Comparison of ENCODE assay signal across 39 cellular contexts in genomic region chr2:204240961-204241360, GRCh38.
"Had no signal": no experiment of that assay in that cellular context is flagged by ENCODE, and none has a peak within 500 bp of the region (broad histone marks: within the 10 kb centered on the region; RNA-seq: fewer than 3 reads in every experiment).

No MANE protein-coding gene starts in this region.

- H3K27me3 ChIP-seq: adrenal gland, ascending aorta, body of pancreas, brain microvascular endothelial cell, breast epithelium had no signal

- H3K27ac Mint-ChIP-seq: activated naive CD4-positive, alpha-beta T cell treated with anti-CD3 and anti-CD28 coated beads for 36 hours; activated naive CD4-positive, alpha-beta T cell treated with anti-CD3 and anti-CD28 coated beads, Interleukin-2, amount 10 ng/mL, durations not matched to agents 7 days and 5 days; activated naive CD4-positive, alpha-beta T cell treated with anti-CD3 and anti-CD28 coated beads, Interleukin-2, amount 50 U/mL, for 24 hours; activated naive CD4-positive, alpha-beta T cell treated with anti-CD3 and anti-CD28 coated beads, Interleukin-2, amount 50 U/mL, for 72 hours; activated naive CD8-positive, alpha-beta T cell; activated naive CD8-positive, alpha-beta T cell treated with anti-CD3 and anti-CD28 coated beads for 36 hours; activated naive CD8-positive, alpha-beta T cell treated with anti-CD3 and anti-CD28 coated beads, Interleukin-2, amount 10 ng/mL, durations not matched to agents 7 days and 5 days; activated naive CD8-positive, alpha-beta T cell treated with anti-CD3 and anti-CD28 coated beads, Interleukin-2, amount 50 U/mL, for 24 hours; activated T-cell treated with anti-CD3 and anti-CD28 coated beads, Interleukin-2, amount 50 U/mL, for 24 hours; activated T-cell treated with anti-CD3 and anti-CD28 coated beads, Interleukin-2, amount 50 U/mL, for 72 hours; activated T-helper 1 cell treated with anti-CD3 and anti-CD28 coated beads, Interleukin-12 subunit alpha, Interleukin-12 subunit beta, Interleukin-2, Interleukin-4 antibody, amounts not matched to agents 30 ng/mL and 10 ng/mL and 1 ng/mL, durations not matched to agents 14 hours and 24 hours and 36 hours; activated T-helper 17 cell treated with anti-CD3 and anti-CD28 coated beads, Interleukin-2, amount 50 U/mL, for 72 hours; activated T-helper 2 cell treated with anti-CD3 and anti-CD28 coated beads, Interferon-gamma antibody, Interleukin-2, Interleukin-4, amounts not matched to agents 10 μg/mL and 5 μg/mL and 100 μg/mL, durations not matched to agents 14 hours and 24 hours and 36 hours; brain had no signal

- H3K9me3 ChIP-seq: adrenal gland, ascending aorta, body of pancreas, breast epithelium had no signal

- DNase-seq: activated effector memory CD4-positive, alpha-beta T cell treated with anti-CD3 and anti-CD28 coated beads, Interleukin-2, amount 50 U/mL, for 16 hours; activated effector memory CD4-positive, alpha-beta T cell treated with Interleukin-2 at 50 U/mL for 16 hours; activated gamma-delta T cell; activated gamma-delta T cell treated with Interleukin-2 at 50 U/mL for 16 hours; activated naive CD4-positive, alpha-beta T cell; activated naive CD4-positive, alpha-beta T cell treated with anti-CD3 and anti-CD28 coated beads for 36 hours; activated naive CD4-positive, alpha-beta T cell treated with anti-CD3 and anti-CD28 coated beads, Interleukin-2, amount 10 ng/mL, durations not matched to agents 7 days and 5 days; activated naive CD4-positive, alpha-beta T cell treated with anti-CD3 and anti-CD28 coated beads, Interleukin-2, amount 50 U/mL, for 16 hours; activated naive CD4-positive, alpha-beta T cell treated with Interleukin-2 at 50 U/mL for 16 hours; activated naive CD8-positive, alpha-beta T cell treated with anti-CD3 and anti-CD28 coated beads for 36 hours; activated naive CD8-positive, alpha-beta T cell treated with anti-CD3 and anti-CD28 coated beads, Interleukin-2, amount 10 ng/mL, durations not matched to agents 7 days and 5 days; activated naive CD8-positive, alpha-beta T cell treated with anti-CD3 and anti-CD28 coated beads, Interleukin-2, amount 50 U/mL, for 24 hours; activated T-cell treated with anti-CD3 and anti-CD28 coated beads for 4 hours; activated T-cell treated with anti-CD3 and anti-CD28 coated beads, Interleukin-2, amount 50 U/mL, for 1 hour; activated T-cell treated with anti-CD3 and anti-CD28 coated beads, Interleukin-2, amount 50 U/mL, for 24 hours; activated T-cell treated with anti-CD3 and anti-CD28 coated beads, Interleukin-2, amount 50 U/mL, for 4 hours; activated T-cell treated with anti-CD3 and anti-CD28 coated beads, Interleukin-2, amount 50 U/mL, for 48 hours; activated T-cell treated with anti-CD3 and anti-CD28 coated beads, Interleukin-2, amount 50 U/mL, for 72 hours; adrenal gland; amniotic stem cell; amygdala; anterior cingulate cortex; aorta; body of pancreas; brain microvascular endothelial cell; caudate nucleus; central memory CD4-positive, alpha-beta T cell; cerebellar nuclear complex had no signal

- H3K9me3 Mint-ChIP-seq: activated naive CD4-positive, alpha-beta T cell treated with anti-CD3 and anti-CD28 coated beads for 36 hours; activated naive CD4-positive, alpha-beta T cell treated with anti-CD3 and anti-CD28 coated beads, Interleukin-2, amount 10 ng/mL, durations not matched to agents 7 days and 5 days; activated naive CD4-positive, alpha-beta T cell treated with anti-CD3 and anti-CD28 coated beads, Interleukin-2, amount 50 U/mL, for 24 hours; activated naive CD4-positive, alpha-beta T cell treated with anti-CD3 and anti-CD28 coated beads, Interleukin-2, amount 50 U/mL, for 72 hours; activated naive CD8-positive, alpha-beta T cell treated with anti-CD3 and anti-CD28 coated beads for 36 hours; activated naive CD8-positive, alpha-beta T cell treated with anti-CD3 and anti-CD28 coated beads, Interleukin-2, amount 10 ng/mL, durations not matched to agents 7 days and 5 days; activated naive CD8-positive, alpha-beta T cell treated with anti-CD3 and anti-CD28 coated beads, Interleukin-2, amount 50 U/mL, for 24 hours; activated T-cell treated with anti-CD3 and anti-CD28 coated beads, Interleukin-2, amount 50 U/mL, for 24 hours; activated T-cell treated with anti-CD3 and anti-CD28 coated beads, Interleukin-2, amount 50 U/mL, for 4 hours; activated T-cell treated with anti-CD3 and anti-CD28 coated beads, Interleukin-2, amount 50 U/mL, for 72 hours; activated T-helper 1 cell treated with anti-CD3 and anti-CD28 coated beads, Interleukin-12 subunit alpha, Interleukin-12 subunit beta, Interleukin-2, Interleukin-4 antibody, amounts not matched to agents 30 ng/mL and 10 ng/mL and 1 ng/mL, durations not matched to agents 14 hours and 24 hours and 36 hours; activated T-helper 17 cell treated with anti-CD3 and anti-CD28 coated beads, Interleukin-2, amount 50 U/mL, for 72 hours; activated T-helper 2 cell treated with anti-CD3 and anti-CD28 coated beads, Interferon-gamma antibody, Interleukin-2, Interleukin-4, amounts not matched to agents 10 μg/mL and 5 μg/mL and 100 μg/mL, durations not matched to agents 14 hours and 24 hours and 36 hours; central memory CD8-positive, alpha-beta T cell had no signal

- H3K27ac ChIP-seq: adrenal gland, ascending aorta, body of pancreas, brain microvascular endothelial cell, breast epithelium, cardiac muscle cell had no signal

- H3K4me3 Mint-ChIP-seq: activated naive CD4-positive, alpha-beta T cell treated with anti-CD3 and anti-CD28 coated beads for 36 hours; activated naive CD4-positive, alpha-beta T cell treated with anti-CD3 and anti-CD28 coated beads, Interleukin-2, amount 10 ng/mL, durations not matched to agents 7 days and 5 days; activated naive CD4-positive, alpha-beta T cell treated with anti-CD3 and anti-CD28 coated beads, Interleukin-2, amount 50 U/mL, for 24 hours; activated naive CD8-positive, alpha-beta T cell; activated naive CD8-positive, alpha-beta T cell treated with anti-CD3 and anti-CD28 coated beads for 36 hours; activated naive CD8-positive, alpha-beta T cell treated with anti-CD3 and anti-CD28 coated beads, Interleukin-2, amount 10 ng/mL, durations not matched to agents 7 days and 5 days; activated naive CD8-positive, alpha-beta T cell treated with anti-CD3 and anti-CD28 coated beads, Interleukin-2, amount 50 U/mL, for 24 hours; activated T-cell treated with anti-CD3 and anti-CD28 coated beads, Interleukin-2, amount 50 U/mL, for 24 hours; activated T-cell treated with anti-CD3 and anti-CD28 coated beads, Interleukin-2, amount 50 U/mL, for 4 hours; activated T-cell treated with anti-CD3 and anti-CD28 coated beads, Interleukin-2, amount 50 U/mL, for 72 hours; activated T-helper 1 cell treated with anti-CD3 and anti-CD28 coated beads, Interleukin-12 subunit alpha, Interleukin-12 subunit beta, Interleukin-2, Interleukin-4 antibody, amounts not matched to agents 30 ng/mL and 10 ng/mL and 1 ng/mL, durations not matched to agents 14 hours and 24 hours and 36 hours; activated T-helper 17 cell treated with anti-CD3 and anti-CD28 coated beads, Interleukin-2, amount 50 U/mL, for 72 hours; brain; central memory CD8-positive, alpha-beta T cell had no signal

- H3K36me3 ChIP-seq: adrenal gland, ascending aorta, brain microvascular endothelial cell, breast epithelium, cardiac muscle cell had no signal

- H3K27me3 Mint-ChIP-seq: activated naive CD4-positive, alpha-beta T cell treated with anti-CD3 and anti-CD28 coated beads, Interleukin-2, amount 50 U/mL, for 24 hours; activated naive CD8-positive, alpha-beta T cell treated with anti-CD3 and anti-CD28 coated beads for 36 hours; activated naive CD8-positive, alpha-beta T cell treated with anti-CD3 and anti-CD28 coated beads, Interleukin-2, amount 50 U/mL, for 24 hours had no signal

- H3K4me1 Mint-ChIP-seq: activated T-helper 17 cell treated with anti-CD3 and anti-CD28 coated beads, Interleukin-2, amount 50 U/mL, for 72 hours; brain; central memory CD8-positive, alpha-beta T cell had no signal

- H3K4me1 ChIP-seq: adrenal gland, body of pancreas, breast epithelium had no signal

- H3K4me3 ChIP-seq: adrenal gland, ascending aorta, body of pancreas, breast epithelium, cardiac muscle cell had no signal

- H3K36me3 Mint-ChIP-seq: activated naive CD4-positive, alpha-beta T cell treated with anti-CD3 and anti-CD28 coated beads, Interleukin-2, amount 10 ng/mL, durations not matched to agents 7 days and 5 days; activated naive CD4-positive, alpha-beta T cell treated with anti-CD3 and anti-CD28 coated beads, Interleukin-2, amount 50 U/mL, for 24 hours; activated naive CD4-positive, alpha-beta T cell treated with anti-CD3 and anti-CD28 coated beads, Interleukin-2, amount 50 U/mL, for 72 hours; activated naive CD8-positive, alpha-beta T cell; activated naive CD8-positive, alpha-beta T cell treated with anti-CD3 and anti-CD28 coated beads for 36 hours; brain had no signal
